In genomic region chr16:31498493-31498892, GRCh38 we compare ENCODE assay signal across 18 cellular contexts. TPM values are rescaled to one million over a fixed set of nuclear protein-coding genes. Genes with fewer than 3 reads are reported as not detected.
DNase-seq lines count a peak whose midpoint lies in the region; ATAC-seq and TF ChIP-seq lines count a peak whose summit lies in the region.
"Had no signal": no experiment of that assay in that cellular context is flagged by ENCODE, and none has a peak within 500 bp of the region (broad histone marks: within the 10 kb centered on the region; RNA-seq: fewer than 3 reads in every experiment).

No MANE protein-coding gene starts in this region.

- TF ChIP-seq POLR2A in GM18505 (IDR thresholded peaks at IDR 0.05; ENCODE audit: borderline replicate concordance, extremely low read depth, insufficient read depth, insufficient read length): no peak

- intact Hi-C loops in natural killer cell (cut with micrococcal nuclease) (loop anchor here (10.0 kb wide), 1 partner anchor 216 kb away; a partner anchor contains a TSS), upper lobe of right lung (cut with DNase I) (no loop called here)

- TF ChIP-seq CTCF in natural killer cell (IDR thresholded peaks at IDR 0.05) (no peak), endothelial cell (IDR thresholded peaks at IDR 0.05; ENCODE audit: unreplicated experiment) (no peak), upper lobe of right lung (IDR thresholded peaks at IDR 0.05) (no peak)

- DNase-seq in natural killer cell treated with Interleukin-12 subunit alpha and Interleukin-12 subunit beta and Interleukin-15 and Interleukin-18, amount 100 ng/mL, for 72 hours (ENCODE audit: low spot score): peak; percentile 41
- DNase-seq in natural killer cell: no peak
- no peak for DNase-seq in endothelial cell (ENCODE audit: low spot score)
- peak; percentile 38 for DNase-seq in upper lobe of right lung
- DNase-seq: AML-193; Caco-2; Calu3; CD4-positive, alpha-beta T cell; CD8-positive, alpha-beta T cell; DMS79 treated with DMSO at 0.1 percent for 48 hours; GF-D8 had no signal

- no peaks in the 10 kb centered on the region for H3K9me3 ChIP-seq in upper lobe of right lung
- H3K9me3 ChIP-seq: A549; BLaER1 treated with 17β-estradiol and CSF1 and Interleukin-3, amounts not matched to agents 10 nM and 100 nM; Caco-2 had no signal

- H3K4me3 Mint-ChIP-seq in natural killer cell treated with Interleukin-12 subunit alpha and Interleukin-12 subunit beta and Interleukin-15 and Interleukin-18, amount 100 ng/mL, for 72 hours: no peak overlapping the region
- H3K4me3 Mint-ChIP-seq in natural killer cell: no peak overlapping the region
- peak overlapping the region; percentile 22 for H3K4me3 Mint-ChIP-seq in endothelial cell (ENCODE audit: unreplicated experiment)
- H3K4me3 Mint-ChIP-seq: B cell; CD4-positive, alpha-beta T cell; CD8-positive, alpha-beta T cell had no signal

- no peak overlapping the region for H3K27ac ChIP-seq in upper lobe of right lung
- H3K27ac ChIP-seq: A549; BLaER1 treated with 17β-estradiol and CSF1 and Interleukin-3, amounts not matched to agents 10 nM and 100 nM; C4-2B had no signal

- no peak overlapping the region for H3K27ac Mint-ChIP-seq in natural killer cell treated with Interleukin-12 subunit alpha and Interleukin-12 subunit beta and Interleukin-15 and Interleukin-18, amount 100 ng/mL, for 72 hours
- H3K27ac Mint-ChIP-seq in natural killer cell (peak overlapping the region in 1 of 2 donors; percentile 16), endothelial cell (ENCODE audit: unreplicated experiment) (no peak overlapping the region)
- H3K27ac Mint-ChIP-seq: B cell; CD4-positive, alpha-beta T cell; CD8-positive, alpha-beta T cell had no signal

- H3K27me3 Mint-ChIP-seq in natural killer cell treated with Interleukin-12 subunit alpha and Interleukin-12 subunit beta and Interleukin-15 and Interleukin-18, amount 100 ng/mL, for 72 hours: no peaks in the 10 kb centered on the region
- H3K27me3 Mint-ChIP-seq in natural killer cell (ENCODE audit: low read depth in 2 of 2) (no peaks in the 10 kb centered on the region), endothelial cell (ENCODE audit: unreplicated experiment) (peaks cover 1% of the 10 kb centered on the region)
- H3K27me3 Mint-ChIP-seq: B cell; CD4-positive, alpha-beta T cell had no signal

- no peak overlapping the region for H3K4me3 ChIP-seq in upper lobe of right lung
- H3K4me3 ChIP-seq: A549; BLaER1 treated with 17β-estradiol and CSF1 and Interleukin-3, amounts not matched to agents 10 nM and 100 nM had no signal

- no peaks in the 10 kb centered on the region for H3K27me3 ChIP-seq in upper lobe of right lung
- H3K27me3 ChIP-seq: BLaER1 treated with 17β-estradiol and CSF1 and Interleukin-3, amounts not matched to agents 10 nM and 100 nM had no signal

- no peak for ATAC-seq in natural killer cell treated with Interleukin-12 subunit alpha and Interleukin-12 subunit beta and Interleukin-15 and Interleukin-18, amount 100 ng/mL, for 72 hours
- ATAC-seq in natural killer cell: no peak
- no peak for ATAC-seq in upper lobe of right lung
- no peak for ATAC-seq in GM18505 (IDR thresholded peaks at IDR 0.05; ENCODE audit: unreplicated experiment)
- ATAC-seq in HG03095 (IDR thresholded peaks at IDR 0.05; ENCODE audit: unreplicated experiment): no peak
- ATAC-seq: A549; CD8-positive, alpha-beta T cell had no signal

- H3K36me3 Mint-ChIP-seq in natural killer cell treated with Interleukin-12 subunit alpha and Interleukin-12 subunit beta and Interleukin-15 and Interleukin-18, amount 100 ng/mL, for 72 hours: no peaks in the 10 kb centered on the region
- H3K36me3 Mint-ChIP-seq in natural killer cell (no peaks in the 10 kb centered on the region), endothelial cell (ENCODE audit: low read depth, unreplicated experiment) (peaks cover 29% of the 10 kb centered on the region)

- peaks cover 0 to 7% of the 10 kb centered on the region in 2 donors for H3K4me1 Mint-ChIP-seq in natural killer cell treated with Interleukin-12 subunit alpha and Interleukin-12 subunit beta and Interleukin-15 and Interleukin-18, amount 100 ng/mL, for 72 hours (ENCODE audit: low read depth in 2 of 2)
- H3K4me1 Mint-ChIP-seq in natural killer cell (peaks cover 4 to 7% of the 10 kb centered on the region in 2 donors), endothelial cell (ENCODE audit: unreplicated experiment) (peaks cover 7% of the 10 kb centered on the region)
- H3K4me1 Mint-ChIP-seq: B cell had no signal

- no peaks in the 10 kb centered on the region for H3K9me3 Mint-ChIP-seq in natural killer cell treated with Interleukin-12 subunit alpha and Interleukin-12 subunit beta and Interleukin-15 and Interleukin-18, amount 100 ng/mL, for 72 hours
- H3K9me3 Mint-ChIP-seq in natural killer cell (no peaks in the 10 kb centered on the region), endothelial cell (ENCODE audit: unreplicated experiment) (no peaks in the 10 kb centered on the region)
- H3K9me3 Mint-ChIP-seq: CD4-positive, alpha-beta T cell; CD8-positive, alpha-beta T cell had no signal

- peaks cover 62% of the 10 kb centered on the region for H3K36me3 ChIP-seq in upper lobe of right lung

- peaks cover 5% of the 10 kb centered on the region for H3K4me1 ChIP-seq in upper lobe of right lung
- H3K4me1 ChIP-seq: A549 had no signal

RNA-seq across cellular contexts. Expression of gene RUSF1, which starts 9.7 kb away (rescaled TPM):
- total RNA-seq in natural killer cell treated with Interleukin-12 subunit alpha and Interleukin-12 subunit beta and Interleukin-15 and Interleukin-18, amount 100 ng/mL, for 72 hours: 10 to 100 TPM; 42.1 to 48.5 TPM
- total RNA-seq in natural killer cell (10 to 100 TPM; 50.2 to 61.5 (median 51.9) TPM), endothelial cell (ENCODE audit: unreplicated experiment) (54.2 TPM), upper lobe of right lung (62.8 TPM)

RNA-seq across cellular contexts. Expression of gene SLC5A2, which starts 15.6 kb away (rescaled TPM):
- not detected for total RNA-seq in natural killer cell treated with Interleukin-12 subunit alpha and Interleukin-12 subunit beta and Interleukin-15 and Interleukin-18, amount 100 ng/mL, for 72 hours
- total RNA-seq in natural killer cell (under 1 TPM in 2 of 3 donors, not detected in 1; 0.20 to 0.96 TPM), endothelial cell (ENCODE audit: unreplicated experiment) (not detected), upper lobe of right lung (3.1 TPM)
- total RNA-seq: A172 had no signal

RNA-seq across cellular contexts. Expression of gene TGFB1I1, which starts 26.5 kb away (rescaled TPM):
- total RNA-seq in natural killer cell treated with Interleukin-12 subunit alpha and Interleukin-12 subunit beta and Interleukin-15 and Interleukin-18, amount 100 ng/mL, for 72 hours: under 1 TPM; 0.55 to 0.75 TPM
- total RNA-seq in natural killer cell (1 to 10 TPM in 1 of 3 donors, under 1 TPM in 2; 0.72 to 1.3 (median 0.78) TPM), endothelial cell (ENCODE audit: unreplicated experiment) (42.5 TPM), upper lobe of right lung (49.9 TPM)

RNA-seq across cellular contexts. Expression of gene AHSP, which starts 29.2 kb away (rescaled TPM):
- not detected for total RNA-seq in natural killer cell treated with Interleukin-12 subunit alpha and Interleukin-12 subunit beta and Interleukin-15 and Interleukin-18, amount 100 ng/mL, for 72 hours
- total RNA-seq in natural killer cell: not detected
- not detected for total RNA-seq in endothelial cell (ENCODE audit: unreplicated experiment)
- not detected for total RNA-seq in upper lobe of right lung
- total RNA-seq: A172; B cell; Caco-2; Calu3; CD4-positive, alpha-beta T cell; CD8-positive, alpha-beta T cell had no signal

RNA-seq across cellular contexts. Expression of gene ARMC5, which starts 39.2 kb away (rescaled TPM):
- 10 to 100 TPM; 31.6 to 36.0 TPM for total RNA-seq in natural killer cell treated with Interleukin-12 subunit alpha and Interleukin-12 subunit beta and Interleukin-15 and Interleukin-18, amount 100 ng/mL, for 72 hours
- total RNA-seq in natural killer cell: 10 to 100 TPM; 10.4 to 22.8 (median 16.6) TPM
- 15.9 TPM for total RNA-seq in endothelial cell (ENCODE audit: unreplicated experiment)
- total RNA-seq in upper lobe of right lung: 10.8 TPM

Comparison
In these comparisons a context has a peak if more than half of its experiments do, and no peak if none do; other contexts are left out.
1. DNase-seq: peak in natural killer cell treated with Interleukin-12 subunit alpha and Interleukin-12 subunit beta and Interleukin-15 and Interleukin-18, amount 100 ng/mL, for 72 hours (single experiment) and upper lobe of right lung (single experiment); none in natural killer cell (single experiment) and endothelial cell (single experiment).
2. RNA of gene TGFB1I1, which starts 26.5 kb away (total RNA-seq): 49.9 TPM in upper lobe of right lung (single experiment) and 42.5 TPM in endothelial cell (single experiment); 0.72 to 1.3 TPM in natural killer cell and 0.55 to 0.75 TPM in natural killer cell treated with Interleukin-12 subunit alpha and Interleukin-12 subunit beta and Interleukin-15 and Interleukin-18, amount 100 ng/mL, for 72 hours; every median in the first group is over 10 times any median in the second.